In genomic region chr3:124984754-124985153, GRCh38 we compare ENCODE assay signal across 1 cellular context.
TF ChIP-seq lines count a peak whose summit lies in the region.

No MANE protein-coding gene starts in this region.

TF ChIP-seq in IMR-90, 13 proteins besides CTCF, POLR2A, EP300 and RAD21 (continued from another document):
- TF ChIP-seq USF2 (IDR thresholded peaks at IDR 0.05; ENCODE audit: low read depth, low read length) (no peak), RCOR1 (IDR thresholded peaks at IDR 0.05; ENCODE audit: insufficient replicate concordance, low read length) (no peak)
